9 cellular contexts compared by ENCODE assay signal in the genomic region with DNA sequence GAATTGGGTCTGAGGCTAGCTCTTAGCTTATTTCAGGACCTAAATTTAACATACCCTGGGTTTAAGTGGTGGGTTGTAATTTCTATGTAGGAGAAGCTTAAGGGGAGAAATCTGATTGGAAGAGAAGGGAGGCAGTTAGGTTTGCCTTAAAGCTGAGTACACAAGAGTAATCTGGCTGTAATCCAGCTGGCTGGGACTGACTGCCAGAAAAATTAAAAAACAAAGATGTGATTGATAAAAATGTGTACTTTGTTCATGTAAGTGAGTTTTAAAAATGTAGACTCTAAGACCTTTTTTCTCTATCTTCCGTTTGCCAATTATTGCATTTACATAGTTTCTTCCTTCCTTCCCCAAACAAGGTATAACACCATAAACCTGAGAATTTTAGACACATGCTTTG. TPM values are rescaled to one million over a fixed set of nuclear protein-coding genes. Genes with fewer than 3 reads are reported as not detected.
A peak's percentile ranks its signal among the peaks of the same experiment; 100 is the strongest.
DNase-seq lines count a peak whose midpoint lies in the region; ATAC-seq and TF ChIP-seq lines count a peak whose summit lies in the region.
"Had no signal": no experiment of that assay in that cellular context is flagged by ENCODE, and none has a peak within 500 bp of the region (broad histone marks: within the 10 kb centered on the region; RNA-seq: fewer than 3 reads in every experiment).

No MANE protein-coding gene starts in this region.

- no peak overlapping the region for H3K4me2 ChIP-seq in mammary epithelial cell (ENCODE audit: insufficient read depth, low read depth, low read length)

- no TSS peak for BruUV-seq in mammary epithelial cell (replicated peaks; lab: Mats Ljungman, UMichigan)

- H3K4me1 ChIP-seq in mammary epithelial cell (ENCODE audit: insufficient read depth, low read length) (peaks cover 14% of the 10 kb centered on the region), skeletal muscle tissue (ENCODE audit: control insufficient read depth in 3 of 3, insufficient read depth in 3 of 3, low read length in 3 of 3) (peaks cover 18 to 25% (median 18%) of the 10 kb centered on the region in 3 donors)

- WGBS in mammary epithelial cell (ENCODE audit: low coverage, missing lambda C conversion rate): 0% methylated on average over 1 of the region's 1 CpG

- H3K27ac ChIP-seq in mammary epithelial cell (ENCODE audit: insufficient read depth, low read depth, low read length): no peak overlapping the region
- H3K27ac ChIP-seq in skeletal muscle tissue (ENCODE audit: low read depth, low read length): peak overlapping the region; percentile 73

- no peaks in the 10 kb centered on the region for H3K79me2 ChIP-seq in mammary epithelial cell (ENCODE audit: insufficient read depth, low read length)

- no peak for ATAC-seq in GM21390 (IDR thresholded peaks at IDR 0.05; ENCODE audit: unreplicated experiment)
- ATAC-seq: stimulated activated naive B cell treated with anti-CD40 and anti-IgM and Interleukin-4, amounts not matched to agents 10 μg/mL and 1 μg/mL and 100 μg/mL, for 72 hours had no signal

- in situ Hi-C loops in mammary epithelial cell (cut with MboI; ENCODE audit: low sequenced_read_pairs in 2 of 2): no loop called here

- no peaks in the 10 kb centered on the region for H3K36me3 ChIP-seq in mammary epithelial cell (ENCODE audit: insufficient read depth, low read length)
- no peaks in the 10 kb centered on the region for H3K36me3 ChIP-seq in skeletal muscle tissue (ENCODE audit: control insufficient read depth in 3 of 3, insufficient read depth in 3 of 3, low read length in 3 of 3)

- dilution Hi-C loops in mammary epithelial cell (cut with HindIII; ENCODE audit: low sequenced_read_pairs): no loop called here

- H3K9me3 ChIP-seq in mammary epithelial cell (replicated peaks; ENCODE audit: insufficient read depth, low read length): no peaks in the 10 kb centered on the region
- no peaks in the 10 kb centered on the region for H3K9me3 ChIP-seq in skeletal muscle tissue (ENCODE audit: control insufficient read depth in 3 of 3, low read length in 3 of 3)

- H2AFZ ChIP-seq in mammary epithelial cell (ENCODE audit: low read depth, low read length): no peak overlapping the region

- CTCF ChIA-PET in mammary epithelial cell (lab: Charles Lee; ENCODE audit: low non-redundant PET): no interaction called here

- intact Hi-C loops in mammary epithelial cell (cut with micrococcal nuclease): loop anchor here (2.0 kb wide), 1 partner anchor 15 kb away; no protein-coding TSS in a partner anchor

- H3K4me3 ChIP-seq in mammary epithelial cell (replicated peaks in 1 of 3; ENCODE audit: insufficient read depth in 1 of 3, low read depth in 2 of 3, low read length in 3 of 3) (no peak overlapping the region), skeletal muscle tissue (ENCODE audit: low read length in 3 of 3) (no peak overlapping the region)

- H4K20me1 ChIP-seq in mammary epithelial cell (ENCODE audit: insufficient read depth, low read length): no peaks in the 10 kb centered on the region

- peak; percentile 83 for DNase-seq in NCI-H2029 (lab: John Stamatoyannopoulos, UW)
- DNase-seq in mammary epithelial cell: peak; percentile 17
- no peak for DNase-seq in amniotic stem cell (lab: John Stamatoyannopoulos, UW)
- DNase-seq in UCSD-AML1 (lab: John Stamatoyannopoulos, UW; ENCODE audit: unreplicated experiment): no peak
- DNase-seq: activated naive CD4-positive, alpha-beta T cell treated with anti-CD3 and anti-CD28 coated beads, Interleukin-2, amount 50 U/mL, for 16 hours; stimulated activated naive B cell treated with anti-CD40 and anti-IgM and Interleukin-4, amounts not matched to agents 10 μg/mL and 1 μg/mL and 100 μg/mL, for 72 hours had no signal

- no peaks in the 10 kb centered on the region for H3K27me3 ChIP-seq in mammary epithelial cell (ENCODE audit: insufficient read depth, low read length)
- no peaks in the 10 kb centered on the region for H3K27me3 ChIP-seq in skeletal muscle tissue (ENCODE audit: control insufficient read depth in 3 of 3, insufficient read depth in 3 of 3, low read length in 3 of 3)

- H3K9ac ChIP-seq in mammary epithelial cell (ENCODE audit: insufficient read depth, low read length): no peak overlapping the region
- H3K9ac ChIP-seq in skeletal muscle tissue (ENCODE audit: low read depth in 1 of 3, low read length in 3 of 3): peak overlapping the region in 1 of 3 donors; percentile 57

- no peak for TF ChIP-seq CTCF in mammary epithelial cell (conservative IDR thresholded peaks at IDR 0.05 in 1 of 2, IDR thresholded peaks at IDR 0.05 in 1 of 2; ENCODE audit: extremely low read depth in 1 of 2, insufficient read depth in 1 of 2, low read depth in 1 of 2, low read length in 2 of 2)

RNA-seq across cellular contexts. Expression of a gene that starts 17.4 kb away (rescaled TPM):
- total RNA-seq in mammary epithelial cell (not detected), skeletal muscle tissue (not detected)
- not detected for polyA plus RNA-seq in mammary epithelial cell
- not detected for polyA minus RNA-seq in mammary epithelial cell
- total RNA-seq: osteoblast had no signal

RNA-seq across cellular contexts. Expression of a gene that starts 19.9 kb away (rescaled TPM):
- total RNA-seq in mammary epithelial cell (10 to 100 TPM in 1 of 2 donors, 1 to 10 TPM in 1; 1.3 to 13.3 TPM), skeletal muscle tissue (7.3 TPM)
- 3.8 TPM for polyA plus RNA-seq in mammary epithelial cell
- polyA minus RNA-seq in mammary epithelial cell: 29.5 TPM

RNA-seq across cellular contexts. Expression of a gene that starts 22.4 kb away (rescaled TPM):
- total RNA-seq in mammary epithelial cell (10 to 100 TPM; 20.5 to 42.3 TPM), skeletal muscle tissue (7.8 TPM)
- 20.1 TPM for polyA plus RNA-seq in mammary epithelial cell
- polyA minus RNA-seq in mammary epithelial cell: 45.3 TPM

RNA-seq across cellular contexts. Expression of a gene that starts 22.5 kb away (rescaled TPM):
- total RNA-seq in mammary epithelial cell (10 to 100 TPM; 41.0 to 49.8 TPM), skeletal muscle tissue (31.3 TPM)
- 30.3 TPM for polyA plus RNA-seq in mammary epithelial cell
- polyA minus RNA-seq in mammary epithelial cell: 32.5 TPM

RNA-seq across cellular contexts. Expression of a gene that starts 39.1 kb away (rescaled TPM):
- 10 to 100 TPM; 45.4 to 60.8 TPM for total RNA-seq in mammary epithelial cell
- 38.3 TPM for polyA plus RNA-seq in mammary epithelial cell
- 34.8 TPM for polyA minus RNA-seq in mammary epithelial cell
- total RNA-seq in skeletal muscle tissue: 20.9 TPM

Comparison
In these comparisons a context has a peak if more than half of its experiments do, and no peak if none do; other contexts are left out.
1. DNase-seq: peak in NCI-H2029 (single experiment) and mammary epithelial cell (single experiment); none in amniotic stem cell (single experiment) and UCSD-AML1 (single experiment).